ENCODE assay signal across 16 cellular contexts in genomic region chr12:2335109-2335508, GRCh38.
DNase-seq lines count a peak whose midpoint lies in the region; ATAC-seq and TF ChIP-seq lines count a peak whose summit lies in the region.
"Had no signal": no experiment of that assay in that cellular context is flagged by ENCODE, and none has a peak within 500 bp of the region (broad histone marks: within the 10 kb centered on the region; RNA-seq: fewer than 3 reads in every experiment).

No MANE protein-coding gene starts in this region.

- H3K27ac ChIP-seq in prostate gland = peak overlapping the region; percentile 44 to 76
- H3K27ac ChIP-seq in foreskin keratinocyte = no peak overlapping the region

- peak overlapping the region; percentile 2 for H3K27ac Mint-ChIP-seq in dendritic cell treated with granulocyte-macrophage colony-stimulating factor and Interleukin-4, amounts not matched to agents 40 ng/mL and 50 ng/mL, for 4 days
- H3K27ac Mint-ChIP-seq: activated T-helper 1 cell treated with anti-CD3 and anti-CD28 coated beads, Interleukin-12 subunit alpha, Interleukin-12 subunit beta, Interleukin-2, Interleukin-4 antibody, amounts not matched to agents 30 ng/mL and 10 ng/mL and 1 ng/mL, durations not matched to agents 14 hours and 24 hours and 36 hours; progenitor cell of endocrine pancreas had no signal

- H3K4me3 Mint-ChIP-seq in dendritic cell treated with granulocyte-macrophage colony-stimulating factor and Interleukin-4, amounts not matched to agents 40 ng/mL and 50 ng/mL, for 4 days = no peak overlapping the region
- H3K4me3 Mint-ChIP-seq: activated T-helper 1 cell treated with anti-CD3 and anti-CD28 coated beads, Interleukin-12 subunit alpha, Interleukin-12 subunit beta, Interleukin-2, Interleukin-4 antibody, amounts not matched to agents 30 ng/mL and 10 ng/mL and 1 ng/mL, durations not matched to agents 14 hours and 24 hours and 36 hours had no signal

- TF ChIP-seq CTCF in prostate gland (IDR thresholded peaks at IDR 0.05) = no peak
- TF ChIP-seq CTCF in foreskin keratinocyte (conservative IDR thresholded peaks at IDR 0.05) = no peak

- TF ChIP-seq POLR2A in prostate gland (IDR thresholded peaks at IDR 0.05) (no peak), erythroblast (IDR thresholded peaks at IDR 0.05; ENCODE audit: low read length) (no peak)

- H3K4me1 ChIP-seq in prostate gland (replicated peaks) (no peaks in the 10 kb centered on the region), foreskin keratinocyte (peaks cover 3% of the 10 kb centered on the region)

- H3K27me3 ChIP-seq in prostate gland (replicated peaks; ENCODE audit: insufficient read depth) = no peaks in the 10 kb centered on the region
- no peaks in the 10 kb centered on the region for H3K27me3 ChIP-seq in foreskin keratinocyte

- no peaks in the 10 kb centered on the region for H3K9me3 Mint-ChIP-seq in dendritic cell treated with granulocyte-macrophage colony-stimulating factor and Interleukin-4, amounts not matched to agents 40 ng/mL and 50 ng/mL, for 4 days
- H3K9me3 Mint-ChIP-seq: activated T-helper 1 cell treated with anti-CD3 and anti-CD28 coated beads, Interleukin-12 subunit alpha, Interleukin-12 subunit beta, Interleukin-2, Interleukin-4 antibody, amounts not matched to agents 30 ng/mL and 10 ng/mL and 1 ng/mL, durations not matched to agents 14 hours and 24 hours and 36 hours had no signal

- no peaks in the 10 kb centered on the region for H3K27me3 Mint-ChIP-seq in dendritic cell treated with granulocyte-macrophage colony-stimulating factor and Interleukin-4, amounts not matched to agents 40 ng/mL and 50 ng/mL, for 4 days

- no peaks in the 10 kb centered on the region for H3K9me3 ChIP-seq in prostate gland

- no peaks in the 10 kb centered on the region for H3K36me3 ChIP-seq in prostate gland

- DNase-seq in Caki2 (ENCODE audit: low read depth) (peak; percentile 42), HT-29 (ENCODE audit: low spot score) (peak; percentile 13), prostate gland (ENCODE audit: low spot score) (no peak), foreskin keratinocyte (no peak), erythroblast (lab: John Stamatoyannopoulos, UW) (no peak)
- DNase-seq: activated CD4-positive, alpha-beta T cell treated with anti-CD3 and anti-CD28 coated beads for 1 hour; KG1; midbrain; NCI-H2029 treated with DMSO at 0.1 percent for 48 hours; stimulated activated CD4-positive, alpha-beta T cell treated with anti-CD3 and anti-CD28 coated beads, Interleukin-4, amount 100 ng/mL, for 24 hours; stimulated activated naive CD8-positive, alpha-beta T cell treated with anti-CD3 and anti-CD28 coated beads, Interleukin-15, Interleukin-2, amounts not matched to agents 100 U/mL and 50 U/mL, for 24 hours had no signal

- intact Hi-C loops in dendritic cell treated with granulocyte-macrophage colony-stimulating factor and Interleukin-4, amounts not matched to agents 40 ng/mL and 50 ng/mL, for 4 days (cut with micrococcal nuclease) = no loop called here
- intact Hi-C loops in prostate gland (cut with DNase I) = no loop called here

- no peak for ATAC-seq in GM18511 (IDR thresholded peaks at IDR 0.05; ENCODE audit: unreplicated experiment)
- no peak for ATAC-seq in foreskin keratinocyte
- no peak for ATAC-seq in GM19023 (IDR thresholded peaks at IDR 0.05; ENCODE audit: unreplicated experiment)
- ATAC-seq: stimulated activated naive CD8-positive, alpha-beta T cell treated with anti-CD3 and anti-CD28 coated beads, Interleukin-15, Interleukin-2, amounts not matched to agents 100 U/mL and 50 U/mL, for 24 hours had no signal

- no peaks in the 10 kb centered on the region for H3K36me3 Mint-ChIP-seq in dendritic cell treated with granulocyte-macrophage colony-stimulating factor and Interleukin-4, amounts not matched to agents 40 ng/mL and 50 ng/mL, for 4 days (ENCODE audit: low read depth)

- in situ Hi-C loops in Caki2 (cut with HindIII; ENCODE audit: low pct_unique_long_range_greater_than_20kb, low sequenced_read_pairs) = no loop called here

- peaks cover 49% of the 10 kb centered on the region for H3K4me1 Mint-ChIP-seq in dendritic cell treated with granulocyte-macrophage colony-stimulating factor and Interleukin-4, amounts not matched to agents 40 ng/mL and 50 ng/mL, for 4 days (ENCODE audit: low read depth)

- WGBS in prostate gland = 47% methylated on average over 5 of the region's 5 CpGs

- no peak overlapping the region for H3K4me3 ChIP-seq in prostate gland

Comparison
In these comparisons a context has a peak if more than half of its experiments do, and no peak if none do; other contexts are left out.
1. DNase-seq: peak in Caki2 (single experiment) and HT-29 (single experiment); none in prostate gland (single experiment), foreskin keratinocyte (0 of 2) and erythroblast (0 of 2).